ENCODE assay signal across 30 cellular contexts in the genomic region with DNA sequence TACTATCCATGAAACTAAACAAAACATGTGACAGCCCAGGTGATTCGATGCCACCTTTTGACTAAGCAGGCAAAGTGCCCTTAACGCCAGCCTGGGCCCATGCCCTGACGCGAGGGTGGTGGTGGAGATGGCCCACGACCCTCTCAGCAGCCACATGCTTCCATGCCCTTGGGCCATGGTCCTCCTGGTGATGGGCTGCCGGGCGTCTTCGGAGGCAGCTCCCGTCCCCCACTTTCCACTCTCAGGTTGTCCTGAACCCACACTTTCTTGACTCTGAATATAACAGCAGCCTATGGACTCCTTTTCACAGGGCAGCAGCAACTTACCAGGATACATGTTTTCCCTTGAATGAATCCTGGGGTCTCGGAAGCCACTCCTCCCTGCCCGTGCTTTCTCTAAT.
"Had no signal": no experiment of that assay in that cellular context is flagged by ENCODE, and none has a peak within 500 bp of the region (broad histone marks: within the 10 kb centered on the region; RNA-seq: fewer than 3 reads in every experiment).

No MANE protein-coding gene starts in this region.

- H3K4me3 Mint-ChIP-seq: central memory CD8-positive, alpha-beta T cell; naive thymus-derived CD4-positive, alpha-beta T cell; neural crest cell; stimulated activated effector memory CD8-positive, alpha-beta T cell treated with anti-CD3 and anti-CD28 coated beads, Interleukin-12 subunit alpha, Interleukin-12 subunit beta, amount 100 ng/mL, for 72 hours; type B pancreatic cell had no signal

- H3K27me3 ChIP-seq: esophagus squamous epithelium, heart right ventricle, right atrium auricular region, stomach, thyroid gland had no signal

- DNase-seq: dermis blood vessel endothelial cell; effector memory CD4-positive, alpha-beta T cell; erythroblast; esophagus squamous epithelium; foreskin melanocyte; glutamatergic neuron; heart right ventricle; hippocampal formation; kidney glomerular epithelial cell; left colon; left ventricle myocardium inferior; lower lobe of right lung; naive thymus-derived CD4-positive, alpha-beta T cell; stimulated activated CD4-positive, alpha-beta T cell treated with anti-CD3 and anti-CD28 coated beads, Interleukin-12 subunit alpha, Interleukin-12 subunit beta, amount 100 ng/mL, for 4 hours; stimulated activated CD4-positive, alpha-beta T cell treated with anti-CD3 and anti-CD28 coated beads, Interleukin-1b, Interleukin-23, amount 100 ng/mL, for 48 hours; stimulated activated CD4-positive, alpha-beta T cell treated with anti-CD3 and anti-CD28 coated beads, Interleukin-4, amount 100 ng/mL, for 24 hours; stimulated activated naive CD4-positive, alpha-beta T cell treated with Interleukin-2 at 50 U/mL for 16 hours; stomach; thyroid gland had no signal

- H3K36me3 ChIP-seq: prostate gland had no signal

- H3K4me1 Mint-ChIP-seq: central memory CD8-positive, alpha-beta T cell; stimulated activated effector memory CD8-positive, alpha-beta T cell treated with anti-CD3 and anti-CD28 coated beads, Interleukin-12 subunit alpha, Interleukin-12 subunit beta, amount 100 ng/mL, for 72 hours had no signal

- H3K4me1 ChIP-seq: esophagus squamous epithelium, heart right ventricle, left ventricle myocardium inferior, lower lobe of right lung, prostate gland, right atrium auricular region, thyroid gland had no signal

- H3K27ac Mint-ChIP-seq: naive thymus-derived CD4-positive, alpha-beta T cell; stimulated activated effector memory CD8-positive, alpha-beta T cell treated with anti-CD3 and anti-CD28 coated beads, Interleukin-12 subunit alpha, Interleukin-12 subunit beta, amount 100 ng/mL, for 72 hours; type B pancreatic cell had no signal

- H3K27ac ChIP-seq: coronary artery, esophagus squamous epithelium, heart right ventricle, left ventricle myocardium inferior, lower lobe of right lung, prostate gland, right atrium auricular region, stomach, thyroid gland had no signal

- H3K9me3 ChIP-seq: esophagus squamous epithelium, heart right ventricle, left ventricle myocardium inferior, lower lobe of right lung, prostate gland, right atrium auricular region, stomach, thyroid gland had no signal

- FAIRE-seq: endometrium, islet of Langerhans had no signal

- H3K4me2 ChIP-seq: smooth muscle cell had no signal

- H3K27me3 Mint-ChIP-seq: central memory CD8-positive, alpha-beta T cell; naive thymus-derived CD4-positive, alpha-beta T cell; type B pancreatic cell had no signal

- H3K9me3 Mint-ChIP-seq: central memory CD8-positive, alpha-beta T cell; naive thymus-derived CD4-positive, alpha-beta T cell; stimulated activated effector memory CD8-positive, alpha-beta T cell treated with anti-CD3 and anti-CD28 coated beads, Interleukin-12 subunit alpha, Interleukin-12 subunit beta, amount 100 ng/mL, for 72 hours; type B pancreatic cell had no signal

- ATAC-seq: heart right ventricle; left colon; lower lobe of right lung; naive thymus-derived CD4-positive, alpha-beta T cell; sciatic nerve; stimulated activated effector memory CD8-positive, alpha-beta T cell treated with anti-CD3 and anti-CD28 coated beads, Interleukin-12 subunit alpha, Interleukin-12 subunit beta, amount 100 ng/mL, for 72 hours had no signal

- H3K4me3 ChIP-seq: coronary artery, esophagus squamous epithelium, heart right ventricle, left ventricle myocardium inferior, lower lobe of right lung, prostate gland, right atrium auricular region, smooth muscle cell, stomach, thyroid gland had no signal
